Comparison of ENCODE assay signal across 19 cellular contexts in the genomic region with DNA sequence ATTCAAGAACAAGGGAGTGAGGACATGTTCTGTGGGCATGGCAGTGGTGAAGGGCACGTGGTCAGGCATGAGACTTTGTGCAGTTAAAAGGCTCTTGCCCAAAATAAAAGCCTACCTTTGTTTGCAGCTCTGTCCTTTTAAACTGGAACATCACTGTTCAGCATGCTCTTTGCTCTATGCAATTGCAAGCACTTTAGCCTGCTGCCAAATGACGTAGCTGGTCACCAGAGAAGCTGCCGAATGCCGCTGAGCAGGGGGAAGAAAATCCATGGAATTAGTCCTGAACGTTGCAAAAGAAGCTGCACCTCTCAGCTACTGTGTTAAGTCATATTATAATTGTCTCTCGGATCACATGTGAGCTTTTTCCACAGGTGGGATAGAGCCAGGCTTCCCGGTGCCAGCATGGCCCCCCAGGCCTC.
DNase-seq lines count a peak whose midpoint lies in the region; ATAC-seq and TF ChIP-seq lines count a peak whose summit lies in the region.
"Had no signal": no experiment of that assay in that cellular context is flagged by ENCODE, and none has a peak within 500 bp of the region (broad histone marks: within the 10 kb centered on the region; RNA-seq: fewer than 3 reads in every experiment).

No MANE protein-coding gene starts in this region.

- peak overlapping the region in 1 of 2 experiments; percentile 4 for H3K14ac ChIP-seq in mesenchymal stem cell (ENCODE audit: low read length in 2 of 2)

- H3K4me3 ChIP-seq in mesenchymal stem cell (ENCODE audit: insufficient read depth in 1 of 2, low read depth in 1 of 2, low read length in 2 of 2) = no peak overlapping the region
- H3K4me3 ChIP-seq: heart right ventricle, MG63, suprapubic skin had no signal

- CTCF ChIA-PET in activated CD8-positive, alpha-beta T cell treated with anti-CD3 and anti-CD28 coated beads for 36 hours (lab: Charles Lee) = no interaction called here

- intact Hi-C loops in activated CD8-positive, alpha-beta T cell treated with anti-CD3 and anti-CD28 coated beads for 36 hours (cut with micrococcal nuclease) = no loop called here

- no peak overlapping the region for H2BK5ac ChIP-seq in mesenchymal stem cell (ENCODE audit: low read depth, low read length, poor library complexity, severe bottlenecking)

- 89% methylated on average over 7 of the region's 7 CpGs for WGBS in mesenchymal stem cell

- no peak overlapping the region for H2BK15ac ChIP-seq in mesenchymal stem cell (ENCODE audit: low read depth, poor library complexity, severe bottlenecking)

- TF ChIP-seq CTCF in activated CD8-positive, alpha-beta T cell treated with anti-CD3 and anti-CD28 coated beads for 36 hours (IDR thresholded peaks at IDR 0.05) = no peak

- no peak overlapping the region for H3K18ac ChIP-seq in mesenchymal stem cell (ENCODE audit: low read depth in 1 of 2, low read length in 2 of 2)

- H2BK120ac ChIP-seq in mesenchymal stem cell (ENCODE audit: low read depth, low read length) = no peak overlapping the region

- H3K4ac ChIP-seq in mesenchymal stem cell (ENCODE audit: low read depth in 1 of 2, low read length in 2 of 2) = no peak overlapping the region

- H3K4me1 ChIP-seq in mesenchymal stem cell (ENCODE audit: control insufficient read depth, insufficient read depth, low read depth, low read length) = peaks cover 7% of the 10 kb centered on the region
- H3K4me1 ChIP-seq: BE2C, heart right ventricle had no signal

- no peaks in the 10 kb centered on the region for H3K36me3 Mint-ChIP-seq in activated CD8-positive, alpha-beta T cell treated with anti-CD3 and anti-CD28 coated beads for 36 hours (ENCODE audit: low read depth)

- no peaks in the 10 kb centered on the region for H3K79me1 ChIP-seq in mesenchymal stem cell (replicated peaks; ENCODE audit: low read length, poor library complexity, severe bottlenecking)

- no peak overlapping the region for H2AFZ ChIP-seq in mesenchymal stem cell (ENCODE audit: low read depth, low read length)

- H2AK5ac ChIP-seq in mesenchymal stem cell (ENCODE audit: low read length, severe bottlenecking) = peak overlapping the region; percentile 68

- H3K9me3 ChIP-seq in mesenchymal stem cell (ENCODE audit: control insufficient read depth, low read length) = no peaks in the 10 kb centered on the region
- H3K9me3 ChIP-seq: BE2C, heart right ventricle, MG63, suprapubic skin had no signal

- ATAC-seq in activated CD8-positive, alpha-beta T cell treated with anti-CD3 and anti-CD28 coated beads for 36 hours = no peak
- ATAC-seq: activated CD4-positive, CD25-positive, alpha-beta regulatory T cell treated with anti-CD3 and anti-CD28 coated beads, Interleukin-2, amount 50 U/mL, for 24 hours; heart right ventricle had no signal

- no peaks in the 10 kb centered on the region for H3K27me3 ChIP-seq in mesenchymal stem cell (ENCODE audit: control insufficient read depth in 1 of 2, insufficient read depth in 1 of 2, low read length in 2 of 2)
- H3K27me3 ChIP-seq: BE2C, heart right ventricle, MG63, suprapubic skin had no signal

- no peaks in the 10 kb centered on the region for H3K9me3 Mint-ChIP-seq in activated CD8-positive, alpha-beta T cell treated with anti-CD3 and anti-CD28 coated beads for 36 hours
- H3K9me3 Mint-ChIP-seq: neural crest cell had no signal

- no peak overlapping the region for H3K23ac ChIP-seq in mesenchymal stem cell (ENCODE audit: low read length in 2 of 2)

- H4K91ac ChIP-seq in mesenchymal stem cell (ENCODE audit: low read length) = no peak overlapping the region

- no peak overlapping the region for H3K9ac ChIP-seq in mesenchymal stem cell (ENCODE audit: low read length)

- no peak overlapping the region for H3K4me3 Mint-ChIP-seq in activated CD8-positive, alpha-beta T cell treated with anti-CD3 and anti-CD28 coated beads for 36 hours
- H3K4me3 Mint-ChIP-seq: neural crest cell had no signal

- no peak overlapping the region for H2BK12ac ChIP-seq in mesenchymal stem cell (ENCODE audit: low read length in 2 of 2)

- no peak overlapping the region for H3K27ac ChIP-seq in mesenchymal stem cell (ENCODE audit: low read length, poor library complexity, severe bottlenecking)
- H3K27ac ChIP-seq: heart right ventricle, suprapubic skin had no signal

- no peak overlapping the region for H3K27ac Mint-ChIP-seq in activated CD8-positive, alpha-beta T cell treated with anti-CD3 and anti-CD28 coated beads for 36 hours

- H4K8ac ChIP-seq in mesenchymal stem cell (ENCODE audit: low read length) = peak overlapping the region; percentile 55

- no peaks in the 10 kb centered on the region for H3K4me1 Mint-ChIP-seq in activated CD8-positive, alpha-beta T cell treated with anti-CD3 and anti-CD28 coated beads for 36 hours (ENCODE audit: low read depth)
- H3K4me1 Mint-ChIP-seq: neural crest cell had no signal

- no peaks in the 10 kb centered on the region for H3K27me3 Mint-ChIP-seq in activated CD8-positive, alpha-beta T cell treated with anti-CD3 and anti-CD28 coated beads for 36 hours

- POLR2A ChIA-PET in activated CD8-positive, alpha-beta T cell treated with anti-CD3 and anti-CD28 coated beads for 36 hours (lab: Charles Lee) = no interaction called here

- peak; percentile 8 for DNase-seq in RPMI7951 (ENCODE audit: low read depth)
- peak; percentile 48 for DNase-seq in cerebellum (ENCODE audit: low spot score)
- DNase-seq in mesenchymal stem cell = no peak
- DNase-seq in stromal cell of bone marrow (ENCODE audit: low read depth) = peak; percentile 18
- DNase-seq in stimulated activated CD4-positive, alpha-beta T cell treated with anti-CD3 and anti-CD28 coated beads, Interleukin-4, amount 100 ng/mL, for 24 hours = no peak
- no peak for DNase-seq in activated CD8-positive, alpha-beta T cell treated with anti-CD3 and anti-CD28 coated beads for 36 hours
- DNase-seq in NCI-H2081 treated with DMSO at 0.1 percent for 48 hours (lab: John Stamatoyannopoulos, UW) = no peak
- DNase-seq: activated effector memory CD4-positive, alpha-beta T cell treated with Interleukin-2 at 50 U/mL for 16 hours; BE2C; GF-D8; heart right ventricle; kidney; MG63; NCI-H2029; NCI-H510A treated with DMSO at 0.1 percent for 48 hours; T1000 had no signal

- H3K4me2 ChIP-seq in mesenchymal stem cell (ENCODE audit: low read length, poor library complexity, severe bottlenecking) = no peak overlapping the region

- no peaks in the 10 kb centered on the region for H3K36me3 ChIP-seq in mesenchymal stem cell (ENCODE audit: control insufficient read depth in 1 of 2, insufficient read depth in 2 of 2, low read depth in 1 of 2, low read length in 2 of 2)
- H3K36me3 ChIP-seq: BE2C, heart right ventricle, MG63, suprapubic skin had no signal

Comparison
In these comparisons a context has a peak if more than half of its experiments do, and no peak if none do; other contexts are left out.
1. DNase-seq: peak in RPMI7951 (single experiment), cerebellum (single experiment) and stromal cell of bone marrow (single experiment); none in mesenchymal stem cell (single experiment), stimulated activated CD4-positive, alpha-beta T cell treated with anti-CD3 and anti-CD28 coated beads, Interleukin-4, amount 100 ng/mL, for 24 hours (single experiment), activated CD8-positive, alpha-beta T cell treated with anti-CD3 and anti-CD28 coated beads for 36 hours (single experiment) and NCI-H2081 treated with DMSO at 0.1 percent for 48 hours (single experiment).